8 cellular contexts compared by ENCODE assay signal in genomic region chr16:25048146-25048618, GRCh38. TPM values are rescaled to one million over a fixed set of nuclear protein-coding genes. Genes with fewer than 3 reads are reported as not detected.
DNase-seq lines count a peak whose midpoint lies in the region; ATAC-seq and TF ChIP-seq lines count a peak whose summit lies in the region.

No MANE protein-coding gene starts in this region.

- no peaks in the 10 kb centered on the region for H3K27me3 ChIP-seq in Peyer's patch
- no peaks in the 10 kb centered on the region for H3K27me3 ChIP-seq in endodermal cell (ENCODE audit: control insufficient read depth, insufficient read depth, low read length, poor library complexity, severe bottlenecking)
- no peaks in the 10 kb centered on the region for H3K27me3 ChIP-seq in prostate gland (replicated peaks; ENCODE audit: insufficient read depth)

- H3K4me1 Mint-ChIP-seq in Calu3 (ENCODE audit: low read depth, unreplicated experiment) (peaks cover 50% of the 10 kb centered on the region), endodermal cell (peaks cover 24% of the 10 kb centered on the region)

- TF ChIP-seq POLR2A in Peyer's patch (IDR thresholded peaks at IDR 0.05) (peak in 1 of 2 donors; percentile 14), prostate gland (IDR thresholded peaks at IDR 0.05) (no peak)

- DNase-seq in Calu3 (no peak), Peyer's patch (no peak), endodermal cell (no peak), prostate gland (ENCODE audit: low spot score) (no peak), GM03348 (ENCODE audit: low spot score) (no peak), NCI-H1092 treated with DMSO at 0.1 percent for 48 hours (lab: John Stamatoyannopoulos, UW) (no peak), Ammon's horn (ENCODE audit: low spot score) (no peak)

- H3K36me3 Mint-ChIP-seq in Calu3 (ENCODE audit: insufficient read depth, unreplicated experiment) (peaks cover 23% of the 10 kb centered on the region), endodermal cell (ENCODE audit: low read depth) (no peaks in the 10 kb centered on the region)

- TSS peak; percentile 89 for BruUV-seq in Calu3 (replicated peaks; lab: Mats Ljungman, UMichigan)

- 68 to 86% methylated on average over 1 to 4 of the region's 4 CpGs for WGBS in endodermal cell (ENCODE audit: insufficient coverage in 1 of 2, insufficient read length in 1 of 2), 2 experiments
- 31% methylated on average over 4 of the region's 4 CpGs for WGBS in prostate gland

- H3K9ac ChIP-seq in endodermal cell (ENCODE audit: extremely low read depth, low read length, poor library complexity, severe bottlenecking) = no peak overlapping the region

- peaks cover 0 to 23% (median 2%) of the 10 kb centered on the region in 4 donors for H3K4me1 ChIP-seq in Peyer's patch
- H3K4me1 ChIP-seq in endodermal cell (ENCODE audit: control insufficient read depth, insufficient read depth, low read length) = peaks cover 5% of the 10 kb centered on the region
- H3K4me1 ChIP-seq in prostate gland (replicated peaks) = peaks cover 11% of the 10 kb centered on the region

- H3K27ac Mint-ChIP-seq in Calu3 (ENCODE audit: unreplicated experiment) (peak overlapping the region; percentile 99), endodermal cell (peak overlapping the region; percentile 94)

- H3K9me3 Mint-ChIP-seq in Calu3 (ENCODE audit: low read depth, unreplicated experiment) (no peaks in the 10 kb centered on the region), endodermal cell (no peaks in the 10 kb centered on the region)

- no peaks in the 10 kb centered on the region for H3K9me3 ChIP-seq in Peyer's patch
- no peaks in the 10 kb centered on the region for H3K9me3 ChIP-seq in endodermal cell (ENCODE audit: control insufficient read depth, low read length)
- no peaks in the 10 kb centered on the region for H3K9me3 ChIP-seq in prostate gland

- intact Hi-C loops in Calu3 (cut with micrococcal nuclease; ENCODE audit: unreplicated experiment) = loop anchor here (2.0 to 10.0 kb wide), 3 partner anchors 17 to 203 kb away; partner anchors contain the start of gene SLC5A11
- intact Hi-C loops in prostate gland (cut with DNase I) = no loop called here

- no peaks in the 10 kb centered on the region for H3K36me3 ChIP-seq in Peyer's patch
- no peaks in the 10 kb centered on the region for H3K36me3 ChIP-seq in endodermal cell (ENCODE audit: control insufficient read depth, insufficient read depth, low read length)
- H3K36me3 ChIP-seq in prostate gland = no peaks in the 10 kb centered on the region

- peak overlapping the region; percentile 76 for H3K4me3 Mint-ChIP-seq in Calu3 (ENCODE audit: low read depth, unreplicated experiment)
- no peak overlapping the region for H3K4me3 Mint-ChIP-seq in endodermal cell

- ATAC-seq in GM21619 (IDR thresholded peaks at IDR 0.05; ENCODE audit: unreplicated experiment) = no peak

- H3K27me3 Mint-ChIP-seq in Calu3 (ENCODE audit: unreplicated experiment) (no peaks in the 10 kb centered on the region), endodermal cell (ENCODE audit: insufficient read depth) (no peaks in the 10 kb centered on the region)

- H3K27ac ChIP-seq in Peyer's patch = peak overlapping the region; percentile 86 to 97 (median 92)
- H3K27ac ChIP-seq in endodermal cell (ENCODE audit: low read depth, low read length) = peak overlapping the region; percentile 44
- H3K27ac ChIP-seq in prostate gland = peak overlapping the region; percentile 76 to 82

- H3K4me3 ChIP-seq in Peyer's patch = peak overlapping the region in 2 of 4 donors; percentile 53 to 54
- no peak overlapping the region for H3K4me3 ChIP-seq in endodermal cell (ENCODE audit: low read length)
- H3K4me3 ChIP-seq in prostate gland = peak overlapping the region in 1 of 2 donors; percentile 25

- no peak for TF ChIP-seq CTCF in Calu3 (IDR thresholded peaks at IDR 0.05; ENCODE audit: unreplicated experiment)
- no peak for TF ChIP-seq CTCF in Peyer's patch (IDR thresholded peaks at IDR 0.05)
- no peak for TF ChIP-seq CTCF in endodermal cell (conservative IDR thresholded peaks at IDR 0.05)
- no peak for TF ChIP-seq CTCF in prostate gland (IDR thresholded peaks at IDR 0.05)

- CTCF ChIA-PET in Calu3 (lab: Charles Lee) = interaction anchor here (0.6 to 1.9 kb wide), 10 partner anchors 17 to 1573 kb away, joined by 3 to 9 read pairs (median 4); partner anchors contain the start of gene ARHGAP17

RNA-seq across cellular contexts. Expression of gene ARHGAP17, which starts 33.0 kb away (rescaled TPM):
- total RNA-seq in Calu3 (2022) = 67.2 and 85.6 TPM in 2 replicates
- 100 to 1,000 TPM in 3 of 4 donors, 10 to 100 TPM in 1; 75.9 to 181 (median 136) TPM for total RNA-seq in Peyer's patch
- 100 to 1,000 TPM in 1 of 2 donors, 10 to 100 TPM in 1; 95.0 to 106 TPM for total RNA-seq in endodermal cell
- polyA plus RNA-seq in endodermal cell (2013, experiment 1 of 2) = 59.0 TPM
- 53.9 TPM for polyA plus RNA-seq in endodermal cell (2013, experiment 2 of 2)
- total RNA-seq in prostate gland = 10 to 100 TPM; 30.4 to 65.9 TPM
